Comparison of ENCODE assay signal across 12 cellular contexts in the genomic region with DNA sequence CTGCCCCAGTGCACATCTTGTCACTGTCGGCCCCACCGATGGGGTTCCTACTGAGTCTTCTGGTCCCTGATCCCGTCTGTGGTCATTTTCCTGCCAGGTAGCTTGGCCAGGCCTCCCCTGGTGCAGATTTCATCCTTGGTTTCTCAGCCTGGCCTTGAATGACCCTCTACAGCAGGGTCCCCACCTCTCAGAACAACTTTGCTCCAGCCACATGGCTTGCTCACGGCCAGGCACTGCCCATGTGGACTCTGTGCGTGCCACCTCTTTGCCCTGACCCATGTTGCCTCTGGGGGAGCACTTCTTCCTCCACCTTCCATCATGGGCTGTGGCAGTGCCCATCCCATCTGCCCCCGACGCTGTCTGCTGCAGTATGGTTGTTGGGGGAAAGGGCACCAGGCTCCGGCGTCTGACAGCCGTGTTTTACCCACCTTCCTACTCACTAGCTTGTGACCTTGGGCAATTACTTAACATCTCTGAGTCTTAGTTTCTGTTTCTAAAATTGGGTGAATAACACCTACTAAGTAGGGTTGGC. TPM values are rescaled to one million over a fixed set of nuclear protein-coding genes. Genes with fewer than 3 reads are reported as not detected.
DNase-seq lines count a peak whose midpoint lies in the region; ATAC-seq and TF ChIP-seq lines count a peak whose summit lies in the region.
"Had no signal": no experiment of that assay in that cellular context is flagged by ENCODE, and none has a peak within 500 bp of the region (broad histone marks: within the 10 kb centered on the region; RNA-seq: fewer than 3 reads in every experiment).

No MANE protein-coding gene starts in this region.

- H3K27me3 Mint-ChIP-seq in CD4-positive, alpha-beta T cell, result no peaks in the 10 kb centered on the region
- peaks cover 8% of the 10 kb centered on the region for H3K27me3 Mint-ChIP-seq in HFFc6 (ENCODE audit: insufficient read depth)
- no peaks in the 10 kb centered on the region for H3K27me3 Mint-ChIP-seq in activated T-helper 1 cell treated with anti-CD3 and anti-CD28 coated beads, Interleukin-12 subunit alpha, Interleukin-12 subunit beta, Interleukin-2, Interleukin-4 antibody, amounts not matched to agents 30 ng/mL and 10 ng/mL and 1 ng/mL, durations not matched to agents 14 hours and 24 hours and 36 hours (ENCODE audit: insufficient read depth)
- H3K27me3 Mint-ChIP-seq in naive thymus-derived CD8-positive, alpha-beta T cell, result no peaks in the 10 kb centered on the region

- POLR2A ChIA-PET in CD4-positive, alpha-beta T cell (lab: Charles Lee), result interaction anchor here (0.6 to 11.6 kb wide), 3 partner anchors 10 to 159 kb away, joined by 3 to 963 read pairs (median 26); a partner anchor contains a TSS
- POLR2A ChIA-PET in naive thymus-derived CD8-positive, alpha-beta T cell (lab: Charles Lee), result interaction anchor here (0.8 to 18.4 kb wide), 7 partner anchors 11 to 313 kb away, joined by 3 to 1315 read pairs (median 5); a partner anchor contains a TSS

- TF ChIP-seq CTCF in CD4-positive, alpha-beta T cell (IDR thresholded peaks at IDR 0.05), result no peak
- peak; percentile 37; the same call in 1 of the 2 replicates for TF ChIP-seq CTCF in HFFc6 (IDR thresholded peaks at IDR 0.05)

- no peaks in the 10 kb centered on the region for H3K9me3 Mint-ChIP-seq in CD4-positive, alpha-beta T cell
- peaks cover 4% of the 10 kb centered on the region; the same call in 1 of the 2 replicates for H3K9me3 Mint-ChIP-seq in HFFc6
- no peaks in the 10 kb centered on the region for H3K9me3 Mint-ChIP-seq in activated T-helper 1 cell treated with anti-CD3 and anti-CD28 coated beads, Interleukin-12 subunit alpha, Interleukin-12 subunit beta, Interleukin-2, Interleukin-4 antibody, amounts not matched to agents 30 ng/mL and 10 ng/mL and 1 ng/mL, durations not matched to agents 14 hours and 24 hours and 36 hours
- no peaks in the 10 kb centered on the region for H3K9me3 Mint-ChIP-seq in naive thymus-derived CD8-positive, alpha-beta T cell

- no peak for DNase-seq in CD4-positive, alpha-beta T cell
- DNase-seq in HFFc6, result no peak
- DNase-seq in activated T-helper 1 cell treated with anti-CD3 and anti-CD28 coated beads, Interleukin-12 subunit alpha, Interleukin-12 subunit beta, Interleukin-2, Interleukin-4 antibody, amounts not matched to agents 30 ng/mL and 10 ng/mL and 1 ng/mL, durations not matched to agents 14 hours and 24 hours and 36 hours (ENCODE audit: low spot score), result no peak
- DNase-seq in naive thymus-derived CD8-positive, alpha-beta T cell, result peak in 1 of 10 donors; percentile 68
- DNase-seq in DMS79 treated with DMSO at 0.1 percent for 48 hours (lab: John Stamatoyannopoulos, UW), result no peak
- DNase-seq in erythroblast (lab: John Stamatoyannopoulos, UW), result no peak
- DNase-seq in A172 (ENCODE audit: low spot score), result no peak
- DNase-seq: mesenchymal stem cell, NCI-H82 had no signal

- no peak for TF ChIP-seq POLR2A in erythroblast (IDR thresholded peaks at IDR 0.05; ENCODE audit: low read length)

- H3K27ac Mint-ChIP-seq in CD4-positive, alpha-beta T cell, result peak overlapping the region; percentile 97
- H3K27ac Mint-ChIP-seq in HFFc6, result no peak overlapping the region
- peak overlapping the region; percentile 88 for H3K27ac Mint-ChIP-seq in activated T-helper 1 cell treated with anti-CD3 and anti-CD28 coated beads, Interleukin-12 subunit alpha, Interleukin-12 subunit beta, Interleukin-2, Interleukin-4 antibody, amounts not matched to agents 30 ng/mL and 10 ng/mL and 1 ng/mL, durations not matched to agents 14 hours and 24 hours and 36 hours
- H3K27ac Mint-ChIP-seq in naive thymus-derived CD8-positive, alpha-beta T cell, result peak overlapping the region; percentile 95 to 100 (median 98)

- peaks cover 42% of the 10 kb centered on the region for H3K36me3 Mint-ChIP-seq in CD4-positive, alpha-beta T cell (ENCODE audit: low read depth)
- peaks cover 5% of the 10 kb centered on the region; the same call in 1 of the 2 replicates for H3K36me3 Mint-ChIP-seq in HFFc6 (ENCODE audit: low read depth)
- peaks cover 32% of the 10 kb centered on the region for H3K36me3 Mint-ChIP-seq in activated T-helper 1 cell treated with anti-CD3 and anti-CD28 coated beads, Interleukin-12 subunit alpha, Interleukin-12 subunit beta, Interleukin-2, Interleukin-4 antibody, amounts not matched to agents 30 ng/mL and 10 ng/mL and 1 ng/mL, durations not matched to agents 14 hours and 24 hours and 36 hours (ENCODE audit: low read depth)
- H3K36me3 Mint-ChIP-seq in naive thymus-derived CD8-positive, alpha-beta T cell, result peaks cover 9 to 21% (median 14%) of the 10 kb centered on the region in 3 donors

- peaks cover 88% of the 10 kb centered on the region for H3K4me1 Mint-ChIP-seq in CD4-positive, alpha-beta T cell (ENCODE audit: low read depth)
- peaks cover 24% of the 10 kb centered on the region for H3K4me1 Mint-ChIP-seq in HFFc6 (ENCODE audit: low read depth)
- peaks cover 83% of the 10 kb centered on the region for H3K4me1 Mint-ChIP-seq in activated T-helper 1 cell treated with anti-CD3 and anti-CD28 coated beads, Interleukin-12 subunit alpha, Interleukin-12 subunit beta, Interleukin-2, Interleukin-4 antibody, amounts not matched to agents 30 ng/mL and 10 ng/mL and 1 ng/mL, durations not matched to agents 14 hours and 24 hours and 36 hours (ENCODE audit: low read depth)
- H3K4me1 Mint-ChIP-seq in naive thymus-derived CD8-positive, alpha-beta T cell, result peaks cover 38 to 93% (median 77%) of the 10 kb centered on the region in 4 donors

- H3K27ac ChIP-seq in CD4-positive, alpha-beta T cell (ENCODE audit: low read depth, low read length), result peak overlapping the region; percentile 96

- no peaks in the 10 kb centered on the region for H3K9me3 ChIP-seq in CD4-positive, alpha-beta T cell (ENCODE audit: control insufficient read depth, low read length)

- ATAC-seq in CD4-positive, alpha-beta T cell (ENCODE audit: poor library complexity), result no peak
- no peak for ATAC-seq in naive thymus-derived CD8-positive, alpha-beta T cell
- no peak for ATAC-seq in GM18511 (IDR thresholded peaks at IDR 0.05; ENCODE audit: unreplicated experiment)

- no peaks in the 10 kb centered on the region for H3K27me3 ChIP-seq in CD4-positive, alpha-beta T cell (ENCODE audit: control insufficient read depth, insufficient read depth, low read length)

- CTCF ChIA-PET in CD4-positive, alpha-beta T cell (lab: Charles Lee), result interaction anchor here (0.8 to 10.8 kb wide), 6 partner anchors 11 to 160 kb away, joined by 3 to 324 read pairs (median 3); a partner anchor contains a TSS

- peak overlapping the region; percentile 87 for H3K4me3 Mint-ChIP-seq in CD4-positive, alpha-beta T cell
- no peak overlapping the region for H3K4me3 Mint-ChIP-seq in HFFc6
- peak overlapping the region; percentile 64 for H3K4me3 Mint-ChIP-seq in activated T-helper 1 cell treated with anti-CD3 and anti-CD28 coated beads, Interleukin-12 subunit alpha, Interleukin-12 subunit beta, Interleukin-2, Interleukin-4 antibody, amounts not matched to agents 30 ng/mL and 10 ng/mL and 1 ng/mL, durations not matched to agents 14 hours and 24 hours and 36 hours
- peak overlapping the region; percentile 38 to 99 (median 74) for H3K4me3 Mint-ChIP-seq in naive thymus-derived CD8-positive, alpha-beta T cell

- intact Hi-C loops in CD4-positive, alpha-beta T cell (cut with DNase I, micrococcal nuclease), result no loop called here
- intact Hi-C loops in activated T-helper 1 cell treated with anti-CD3 and anti-CD28 coated beads, Interleukin-12 subunit alpha, Interleukin-12 subunit beta, Interleukin-2, Interleukin-4 antibody, amounts not matched to agents 30 ng/mL and 10 ng/mL and 1 ng/mL, durations not matched to agents 14 hours and 24 hours and 36 hours (cut with micrococcal nuclease), result loop anchor here (10.0 kb wide), 1 partner anchor 414 kb away; a partner anchor contains a TSS

RNA-seq across cellular contexts. Expression of a gene that starts 2.0 kb away (rescaled TPM):
- total RNA-seq in CD4-positive, alpha-beta T cell, result 10 to 100 TPM; 79.0 to 83.5 TPM
- total RNA-seq in HFFc6 (2021; fragmentation: NEBNext Ultra II Directional; extraction: Animal tissue kit (Norgen Biotek cat#: 25700)), result not detected
- total RNA-seq in activated T-helper 1 cell treated with anti-CD3 and anti-CD28 coated beads, Interleukin-12 subunit alpha, Interleukin-12 subunit beta, Interleukin-2, Interleukin-4 antibody, amounts not matched to agents 30 ng/mL and 10 ng/mL and 1 ng/mL, durations not matched to agents 14 hours and 24 hours and 36 hours, result 332 and 341 TPM in 2 replicates
- total RNA-seq in naive thymus-derived CD8-positive, alpha-beta T cell, result 100 to 1,000 TPM; 235 to 247 TPM
- polyA plus RNA-seq in naive thymus-derived CD8-positive, alpha-beta T cell, result 100 to 1,000 TPM; 182 to 425 (median 260) TPM
- total RNA-seq in A172 (2014; rRNA removed; shearing (Covaris generic)), result 0.31 and 0.48 TPM in 2 replicates
- total RNA-seq: Daoy had no signal

RNA-seq across cellular contexts. Expression of a gene that starts 5.3 kb away (rescaled TPM):
- total RNA-seq in CD4-positive, alpha-beta T cell, result 100 to 1,000 TPM; 305 to 311 TPM
- total RNA-seq in HFFc6 (2021; fragmentation: NEBNext Ultra II Directional; extraction: Animal tissue kit (Norgen Biotek cat#: 25700)), result 100 to 1,000 TPM; 115 to 131 (median 123) TPM
- 190 and 197 TPM in 2 replicates for total RNA-seq in activated T-helper 1 cell treated with anti-CD3 and anti-CD28 coated beads, Interleukin-12 subunit alpha, Interleukin-12 subunit beta, Interleukin-2, Interleukin-4 antibody, amounts not matched to agents 30 ng/mL and 10 ng/mL and 1 ng/mL, durations not matched to agents 14 hours and 24 hours and 36 hours
- total RNA-seq in naive thymus-derived CD8-positive, alpha-beta T cell, result 100 to 1,000 TPM; 518 to 519 TPM
- 100 to 1,000 TPM; 329 to 399 (median 366) TPM for polyA plus RNA-seq in naive thymus-derived CD8-positive, alpha-beta T cell
- total RNA-seq in A172 (2014; rRNA removed; shearing (Covaris generic)), result 1.8 TPM in 1 of 2 replicates, not detected in the other

RNA-seq across cellular contexts. Expression of a gene that starts 5.5 kb away (rescaled TPM):
- not detected for total RNA-seq in CD4-positive, alpha-beta T cell
- total RNA-seq in HFFc6 (2021; fragmentation: NEBNext Ultra II Directional; extraction: Animal tissue kit (Norgen Biotek cat#: 25700)), result not detected
- total RNA-seq in activated T-helper 1 cell treated with anti-CD3 and anti-CD28 coated beads, Interleukin-12 subunit alpha, Interleukin-12 subunit beta, Interleukin-2, Interleukin-4 antibody, amounts not matched to agents 30 ng/mL and 10 ng/mL and 1 ng/mL, durations not matched to agents 14 hours and 24 hours and 36 hours, result not detected in 2 replicates
- total RNA-seq in naive thymus-derived CD8-positive, alpha-beta T cell, result not detected
- polyA plus RNA-seq in naive thymus-derived CD8-positive, alpha-beta T cell, result not detected
- not detected in 2 replicates for total RNA-seq in A172 (2014; rRNA removed; shearing (Covaris generic))
- total RNA-seq: activated CD8-positive, alpha-beta memory T cell treated with anti-CD3 and anti-CD28 coated beads for 36 hours; Daoy had no signal

RNA-seq across cellular contexts. Expression of a gene that starts 21.3 kb away (rescaled TPM):
- 100 to 1,000 TPM; 138 to 147 TPM for total RNA-seq in CD4-positive, alpha-beta T cell
- total RNA-seq in HFFc6 (2021; fragmentation: NEBNext Ultra II Directional; extraction: Animal tissue kit (Norgen Biotek cat#: 25700)), result 100 to 1,000 TPM; 160 to 198 (median 182) TPM
- 456 and 469 TPM in 2 replicates for total RNA-seq in activated T-helper 1 cell treated with anti-CD3 and anti-CD28 coated beads, Interleukin-12 subunit alpha, Interleukin-12 subunit beta, Interleukin-2, Interleukin-4 antibody, amounts not matched to agents 30 ng/mL and 10 ng/mL and 1 ng/mL, durations not matched to agents 14 hours and 24 hours and 36 hours
- 100 to 1,000 TPM; 159 to 173 TPM for total RNA-seq in naive thymus-derived CD8-positive, alpha-beta T cell
- polyA plus RNA-seq in naive thymus-derived CD8-positive, alpha-beta T cell, result 100 to 1,000 TPM in 2 of 3 donors, 10 to 100 TPM in 1; 97.0 to 115 (median 108) TPM
- 172 and 183 TPM in 2 replicates for total RNA-seq in A172 (2014; rRNA removed; shearing (Covaris generic))

RNA-seq across cellular contexts. Expression of a gene that starts 21.4 kb away (rescaled TPM):
- 10 to 100 TPM; 28.7 to 29.6 TPM for total RNA-seq in CD4-positive, alpha-beta T cell
- total RNA-seq in HFFc6 (2021; fragmentation: NEBNext Ultra II Directional; extraction: Animal tissue kit (Norgen Biotek cat#: 25700)), result 100 to 1,000 TPM in 4 of 6 experiments, 10 to 100 TPM in 2; 96.8 to 120 (median 107) TPM
- 70.8 and 71.2 TPM in 2 replicates for total RNA-seq in activated T-helper 1 cell treated with anti-CD3 and anti-CD28 coated beads, Interleukin-12 subunit alpha, Interleukin-12 subunit beta, Interleukin-2, Interleukin-4 antibody, amounts not matched to agents 30 ng/mL and 10 ng/mL and 1 ng/mL, durations not matched to agents 14 hours and 24 hours and 36 hours
- total RNA-seq in naive thymus-derived CD8-positive, alpha-beta T cell, result 10 to 100 TPM; 25.7 to 30.3 TPM
- 1 to 10 TPM in 2 of 3 donors, under 1 TPM in 1; 0.35 to 1.4 (median 1.1) TPM for polyA plus RNA-seq in naive thymus-derived CD8-positive, alpha-beta T cell
- total RNA-seq in A172 (2014; rRNA removed; shearing (Covaris generic)), result 3.1 and 6.6 TPM in 2 replicates

Comparison
In these comparisons a context has a peak if more than half of its experiments do, and no peak if none do; other contexts are left out.
1. RNA of a gene that starts 2.0 kb away (total RNA-seq): 332 to 341 TPM in activated T-helper 1 cell treated with anti-CD3 and anti-CD28 coated beads, Interleukin-12 subunit alpha, Interleukin-12 subunit beta, Interleukin-2, Interleukin-4 antibody, amounts not matched to agents 30 ng/mL and 10 ng/mL and 1 ng/mL, durations not matched to agents 14 hours and 24 hours and 36 hours, 235 to 247 TPM in naive thymus-derived CD8-positive, alpha-beta T cell and 79.0 to 83.5 TPM in CD4-positive, alpha-beta T cell; 0.31 to 0.48 TPM in A172 and not detected in HFFc6; every median in the first group is over 10 times any median in the second.
2. RNA of a gene that starts 5.3 kb away (total RNA-seq): 518 to 519 TPM in naive thymus-derived CD8-positive, alpha-beta T cell, 305 to 311 TPM in CD4-positive, alpha-beta T cell, 190 to 197 TPM in activated T-helper 1 cell treated with anti-CD3 and anti-CD28 coated beads, Interleukin-12 subunit alpha, Interleukin-12 subunit beta, Interleukin-2, Interleukin-4 antibody, amounts not matched to agents 30 ng/mL and 10 ng/mL and 1 ng/mL, durations not matched to agents 14 hours and 24 hours and 36 hours and 115 to 131 TPM in HFFc6; 1.8 TPM in A172; every median in the first group is over 10 times any median in the second.